Comparison of ENCODE assay signal across 1 cellular context in the genomic region with DNA sequence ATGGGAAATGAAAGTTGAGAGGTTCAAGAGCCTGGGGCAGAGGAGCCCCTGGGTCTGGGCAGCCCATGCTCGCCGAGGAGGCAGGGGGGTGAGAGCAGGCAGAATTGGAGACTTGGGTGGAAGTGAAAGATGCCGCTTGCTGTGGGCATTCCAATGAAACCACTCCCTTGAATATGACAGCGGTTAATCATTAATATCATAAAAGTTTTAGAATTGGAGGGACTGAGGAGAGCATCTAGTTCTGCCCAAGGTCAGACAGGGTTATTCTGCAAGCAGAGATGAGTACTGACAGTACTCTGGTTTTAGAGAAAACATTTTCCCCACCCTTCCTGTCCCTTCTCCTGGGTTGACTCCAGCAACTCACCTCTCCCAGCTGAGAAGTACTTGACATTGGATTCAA.
TF ChIP-seq lines count a peak whose summit lies in the region.

No MANE protein-coding gene starts in this region.

TF ChIP-seq in HCT116, 20 proteins besides CTCF, POLR2A, EP300 and RAD21 (continued from another document):
- TF ChIP-seq ZBTB33 (IDR thresholded peaks at IDR 0.05; ENCODE audit: extremely low read depth, insufficient replicate concordance, low read length) (no peak), FOSL1 (IDR thresholded peaks at IDR 0.05; ENCODE audit: low read depth) (no peak), YY1 (IDR thresholded peaks at IDR 0.05; ENCODE audit: extremely low read depth, insufficient replicate concordance, low read depth, low read length) (no peak), ELF1 (IDR thresholded peaks at IDR 0.05; ENCODE audit: borderline replicate concordance, low read depth) (no peak), POLR2AphosphoS5 (IDR thresholded peaks at IDR 0.05; ENCODE audit: low read depth, low read length) (no peak), SRF (IDR thresholded peaks at IDR 0.05; ENCODE audit: low read depth) (no peak), EZH2 (IDR thresholded peaks at IDR 0.05) (no peak), CBX3 (IDR thresholded peaks at IDR 0.05; ENCODE audit: low read depth) (no peak), SP1 (IDR thresholded peaks at IDR 0.05; ENCODE audit: low read depth) (no peak)
- TF ChIP-seq, protein P1, sequence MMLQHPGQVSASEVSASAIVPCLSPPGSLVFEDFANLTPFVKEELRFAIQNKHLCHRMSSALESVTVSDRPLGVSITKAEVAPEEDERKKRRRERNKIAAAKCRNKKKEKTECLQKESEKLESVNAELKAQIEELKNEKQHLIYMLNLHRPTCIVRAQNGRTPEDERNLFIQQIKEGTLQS (IDR thresholded peaks at IDR 0.05) = no peak
- TF ChIP-seq, protein P2, sequence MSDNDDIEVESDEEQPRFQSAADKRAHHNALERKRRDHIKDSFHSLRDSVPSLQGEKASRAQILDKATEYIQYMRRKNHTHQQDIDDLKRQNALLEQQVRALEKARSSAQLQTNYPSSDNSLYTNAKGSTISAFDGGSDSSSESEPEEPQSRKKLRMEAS (IDR thresholded peaks at IDR 0.05) = no peak
